In genomic region chr11:30328676-30329075, GRCh38 we compare ENCODE assay signal across 1 cellular context.
TF ChIP-seq lines count a peak whose summit lies in the region.

No MANE protein-coding gene starts in this region.

TF ChIP-seq in WTC11, 78 proteins besides CTCF, POLR2A, EP300 and RAD21 (continued from another document):
- TF ChIP-seq ZNF532 (CRISPR knock-in tag; IDR thresholded peaks at IDR 0.05; ENCODE audit: borderline replicate concordance): no peak
- no peak for TF ChIP-seq AFF4 (CRISPR knock-in tag; IDR thresholded peaks at IDR 0.05; ENCODE audit: borderline replicate concordance)
- no peak for TF ChIP-seq MLX (CRISPR knock-in tag; IDR thresholded peaks at IDR 0.05)
